Comparison of ENCODE assay signal across 1 cellular context in the genomic region with DNA sequence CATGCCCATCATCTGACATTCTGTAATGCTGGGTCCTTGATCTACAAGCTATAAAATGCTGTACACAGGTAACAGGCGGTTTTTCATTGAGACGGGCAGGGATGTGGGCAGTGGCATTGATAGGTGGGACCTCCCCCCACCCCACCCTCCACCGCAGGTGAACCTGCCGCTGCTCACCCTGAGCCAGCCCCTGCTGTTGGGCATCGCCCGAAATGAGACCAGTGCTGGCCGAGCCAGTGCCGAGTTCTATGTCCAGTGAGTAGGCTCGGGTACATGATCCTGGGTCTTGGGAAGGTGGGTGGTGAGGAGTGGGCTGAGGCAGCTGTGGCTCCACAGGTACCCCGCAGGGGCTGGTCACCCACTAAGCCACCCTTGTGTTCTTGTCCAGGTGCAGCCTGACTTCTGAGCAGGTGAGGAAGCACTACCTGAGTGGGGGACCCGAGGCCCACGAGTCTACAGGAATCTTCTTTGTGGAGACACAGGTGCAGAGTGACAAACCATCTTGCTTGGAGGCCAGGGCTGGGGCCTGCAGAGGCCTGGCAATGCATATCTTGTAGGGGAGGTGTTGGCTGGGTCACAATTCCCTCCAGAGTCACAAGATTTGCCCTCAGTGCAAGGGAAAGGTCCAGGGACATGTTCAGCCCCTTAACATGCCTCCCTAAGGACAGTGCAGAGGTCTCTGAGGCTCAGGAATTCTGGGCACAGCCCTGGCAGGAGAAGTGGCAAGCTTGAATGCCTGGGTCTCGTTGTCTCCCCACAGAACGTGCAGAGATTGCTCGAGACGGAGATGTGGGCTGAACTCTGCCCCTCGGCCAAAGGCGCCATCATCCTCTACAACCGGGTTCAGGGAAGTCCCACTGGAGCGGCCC.
TF ChIP-seq lines count a peak whose summit lies in the region.

No MANE protein-coding gene starts in this region.

TF ChIP-seq in IMR-90, 13 proteins besides CTCF, POLR2A, EP300 and RAD21:
- no peak for TF ChIP-seq RCOR1 (IDR thresholded peaks at IDR 0.05; ENCODE audit: insufficient replicate concordance, low read length)
- no peak for TF ChIP-seq MAZ (IDR thresholded peaks at IDR 0.05; ENCODE audit: borderline replicate concordance, low read depth, low read length)
- no peak for TF ChIP-seq NFE2L2 (IDR thresholded peaks at IDR 0.05; ENCODE audit: low read depth, low read length)
- TF ChIP-seq RFX5 (IDR thresholded peaks at IDR 0.05; ENCODE audit: low read depth, low read length) = no peak
- no peak for TF ChIP-seq CEBPB (IDR thresholded peaks at IDR 0.05; ENCODE audit: low read depth, low read length)
- TF ChIP-seq MXI1 (IDR thresholded peaks at IDR 0.05; ENCODE audit: borderline replicate concordance, low read depth, low read length) = no peak
- TF ChIP-seq FOS (IDR thresholded peaks at IDR 0.05; ENCODE audit: low read depth, low read length) = no peak
- TF ChIP-seq, protein P1, sequence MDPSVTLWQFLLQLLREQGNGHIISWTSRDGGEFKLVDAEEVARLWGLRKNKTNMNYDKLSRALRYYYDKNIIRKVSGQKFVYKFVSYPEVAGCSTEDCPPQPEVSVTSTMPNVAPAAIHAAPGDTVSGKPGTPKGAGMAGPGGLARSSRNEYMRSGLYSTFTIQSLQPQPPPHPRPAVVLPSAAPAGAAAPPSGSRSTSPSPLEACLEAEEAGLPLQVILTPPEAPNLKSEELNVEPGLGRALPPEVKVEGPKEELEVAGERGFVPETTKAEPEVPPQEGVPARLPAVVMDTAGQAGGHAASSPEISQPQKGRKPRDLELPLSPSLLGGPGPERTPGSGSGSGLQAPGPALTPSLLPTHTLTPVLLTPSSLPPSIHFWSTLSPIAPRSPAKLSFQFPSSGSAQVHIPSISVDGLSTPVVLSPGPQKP (IDR thresholded peaks at IDR 0.05; ENCODE audit: borderline replicate concordance, low read depth, low read length) = no peak
- TF ChIP-seq, protein P2, sequence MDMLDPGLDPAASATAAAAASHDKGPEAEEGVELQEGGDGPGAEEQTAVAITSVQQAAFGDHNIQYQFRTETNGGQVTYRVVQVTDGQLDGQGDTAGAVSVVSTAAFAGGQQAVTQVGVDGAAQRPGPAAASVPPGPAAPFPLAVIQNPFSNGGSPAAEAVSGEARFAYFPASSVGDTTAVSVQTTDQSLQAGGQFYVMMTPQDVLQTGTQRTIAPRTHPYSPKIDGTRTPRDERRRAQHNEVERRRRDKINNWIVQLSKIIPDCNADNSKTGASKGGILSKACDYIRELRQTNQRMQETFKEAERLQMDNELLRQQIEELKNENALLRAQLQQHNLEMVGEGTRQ (IDR thresholded peaks at IDR 0.05; ENCODE audit: low read depth, low read length) = no peak
- TF ChIP-seq MAFK (IDR thresholded peaks at IDR 0.05; ENCODE audit: low read depth, low read length) = no peak
